1 cellular context compared by ENCODE assay signal in genomic region chr19:58499021-58499927, GRCh38.
TF ChIP-seq lines count a peak whose summit lies in the region.

No MANE protein-coding gene starts in this region.

TF ChIP-seq in HepG2, 621 proteins besides CTCF, POLR2A, EP300 and RAD21 (continued from another document and continues in another):
- TF ChIP-seq ZNF709 (CRISPR knock-in tag; IDR thresholded peaks at IDR 0.05) (peak; percentile 61; the same call in 1 of the 2 replicates), CENPBD1 (CRISPR knock-in tag; IDR thresholded peaks at IDR 0.05; ENCODE audit: borderline replicate concordance, low read depth) (no peak), ZNF670 (CRISPR knock-in tag; IDR thresholded peaks at IDR 0.05; ENCODE audit: borderline replicate concordance) (peak; percentile 39; the same call in 1 of the 2 replicates), HMGA1 (CRISPR knock-in tag; conservative IDR thresholded peaks at IDR 0.05) (no peak), ZMYM3 (CRISPR knock-in tag; IDR thresholded peaks at IDR 0.05) (peak; percentile 74; the same call in 1 of the 2 replicates), PRPF4 (IDR thresholded peaks at IDR 0.05; ENCODE audit: low read depth, low read length, poor library complexity, severe bottlenecking) (no peak), ZBTB46 (CRISPR knock-in tag; IDR thresholded peaks at IDR 0.05; ENCODE audit: borderline replicate concordance) (no peak), HOXA7 (CRISPR knock-in tag; IDR thresholded peaks at IDR 0.05) (no peak), ZNF572 (CRISPR knock-in tag; IDR thresholded peaks at IDR 0.05) (peak; percentile 84; the same call in 1 of the 2 replicates), ZNF879 (CRISPR knock-in tag; IDR thresholded peaks at IDR 0.05) (no peak), FOSL1 (CRISPR knock-in tag; IDR thresholded peaks at IDR 0.05; ENCODE audit: borderline replicate concordance) (no peak), ZNF263 (CRISPR knock-in tag; IDR thresholded peaks at IDR 0.05) (no peak; the same call in 1 of the 2 replicates), NFIC (IDR thresholded peaks at IDR 0.05; ENCODE audit: low read length) (no peak), ELF3 (CRISPR knock-in tag; IDR thresholded peaks at IDR 0.05) (peak; percentile 88), BCL6 (CRISPR knock-in tag; IDR thresholded peaks at IDR 0.05) (peak; percentile 68), ZFP36 (IDR thresholded peaks at IDR 0.05; ENCODE audit: borderline replicate concordance, low read depth, low read length, partially characterized antibody) (no peak), PHF20 (CRISPR knock-in tag; IDR thresholded peaks at IDR 0.05) (peak; percentile 98), TGIF2 (CRISPR knock-in tag; IDR thresholded peaks at IDR 0.05) (peak; percentile 58; the same call in 1 of the 2 replicates), MLX (CRISPR knock-in tag; IDR thresholded peaks at IDR 0.05) (peak; percentile 66; the same call in 1 of the 2 replicates), ZFP82 (CRISPR knock-in tag; IDR thresholded peaks at IDR 0.05; ENCODE audit: borderline replicate concordance) (peak; percentile 89; the same call in 1 of the 2 replicates), CREB3 (CRISPR knock-in tag; IDR thresholded peaks at IDR 0.05) (0 out of 2 replicates have a peak, but pooled peaks have one; percentile 33), ZNF883 (CRISPR knock-in tag; IDR thresholded peaks at IDR 0.05; ENCODE audit: not compliant biosample characterization) (no peak), ATF1 (CRISPR knock-in tag; IDR thresholded peaks at IDR 0.05) (peak; percentile 64; the same call in 1 of the 2 replicates), MAZ (IDR thresholded peaks at IDR 0.05; ENCODE audit: borderline replicate concordance, low read depth, low read length) (0 out of 2 replicates have a peak, but pooled peaks have one; percentile 68), MAZ (CRISPR knock-in tag; IDR thresholded peaks at IDR 0.05; ENCODE audit: low read depth) (peak; percentile 89), MBD4 (IDR thresholded peaks at IDR 0.05; ENCODE audit: borderline replicate concordance, low read length) (no peak), ZFP36L2 (CRISPR knock-in tag; IDR thresholded peaks at IDR 0.05) (no peak), KAT8 (CRISPR knock-in tag; IDR thresholded peaks at IDR 0.05) (peak; percentile 98), FLYWCH1 (CRISPR knock-in tag; IDR thresholded peaks at IDR 0.05) (no peak), ELK4 (CRISPR knock-in tag; IDR thresholded peaks at IDR 0.05; ENCODE audit: borderline replicate concordance) (no peak), NR1H2 (CRISPR knock-in tag; IDR thresholded peaks at IDR 0.05; ENCODE audit: borderline replicate concordance, low read depth) (no peak), ZBTB1 (CRISPR knock-in tag; IDR thresholded peaks at IDR 0.05; ENCODE audit: borderline replicate concordance) (no peak), ZNF253 (CRISPR knock-in tag; IDR thresholded peaks at IDR 0.05; ENCODE audit: borderline replicate concordance) (0 out of 2 replicates have a peak, but pooled peaks have one; percentile 36), GABPB1 (CRISPR knock-in tag; IDR thresholded peaks at IDR 0.05) (peak; percentile 98), ZNF749 (CRISPR knock-in tag; IDR thresholded peaks at IDR 0.05; ENCODE audit: borderline replicate concordance) (peak; percentile 83; the same call in 1 of the 2 replicates), ZSCAN22 (CRISPR knock-in tag; IDR thresholded peaks at IDR 0.05) (no peak), FUBP1 (CRISPR knock-in tag; IDR thresholded peaks at IDR 0.05; ENCODE audit: borderline replicate concordance) (no peak), ZSCAN20 (CRISPR knock-in tag; IDR thresholded peaks at IDR 0.05; ENCODE audit: borderline replicate concordance) (no peak), RBAK (CRISPR knock-in tag; IDR thresholded peaks at IDR 0.05) (no peak), ZNF558 (CRISPR knock-in tag; IDR thresholded peaks at IDR 0.05; ENCODE audit: borderline replicate concordance) (no peak), ZNF234 (CRISPR knock-in tag; conservative IDR thresholded peaks at IDR 0.05) (no peak), MEIS2 (CRISPR knock-in tag; IDR thresholded peaks at IDR 0.05) (peak; percentile 67; the same call in 1 of the 2 replicates), ZNF737 (CRISPR knock-in tag; IDR thresholded peaks at IDR 0.05; ENCODE audit: borderline replicate concordance) (no peak), POLR2AphosphoS5 (IDR thresholded peaks at IDR 0.05; ENCODE audit: low read depth, low read length) (peak; percentile 56), CREBL2 (CRISPR knock-in tag; IDR thresholded peaks at IDR 0.05; ENCODE audit: borderline replicate concordance) (no peak), ZNF607 (CRISPR knock-in tag; IDR thresholded peaks at IDR 0.05; ENCODE audit: borderline replicate concordance) (peak; percentile 39; the same call in 1 of the 2 replicates), ZNF567 (CRISPR knock-in tag; IDR thresholded peaks at IDR 0.05; ENCODE audit: borderline replicate concordance) (peak; percentile 25; the same call in 1 of the 2 replicates), ERF (CRISPR knock-in tag; IDR thresholded peaks at IDR 0.05) (peak; percentile 65; the same call in 1 of the 2 replicates), JUNB (CRISPR knock-in tag; IDR thresholded peaks at IDR 0.05; ENCODE audit: borderline replicate concordance) (no peak), ZNF891 (CRISPR knock-in tag; IDR thresholded peaks at IDR 0.05) (peak; percentile 56; the same call in 1 of the 2 replicates), HNF4A (CRISPR knock-in tag; IDR thresholded peaks at IDR 0.05) (no peak), TAF1 (CRISPR knock-in tag; IDR thresholded peaks at IDR 0.05) (peak; percentile 78), PHB2 (IDR thresholded peaks at IDR 0.05; ENCODE audit: partially characterized antibody) (no peak)
- TF ChIP-seq, protein P1, sequence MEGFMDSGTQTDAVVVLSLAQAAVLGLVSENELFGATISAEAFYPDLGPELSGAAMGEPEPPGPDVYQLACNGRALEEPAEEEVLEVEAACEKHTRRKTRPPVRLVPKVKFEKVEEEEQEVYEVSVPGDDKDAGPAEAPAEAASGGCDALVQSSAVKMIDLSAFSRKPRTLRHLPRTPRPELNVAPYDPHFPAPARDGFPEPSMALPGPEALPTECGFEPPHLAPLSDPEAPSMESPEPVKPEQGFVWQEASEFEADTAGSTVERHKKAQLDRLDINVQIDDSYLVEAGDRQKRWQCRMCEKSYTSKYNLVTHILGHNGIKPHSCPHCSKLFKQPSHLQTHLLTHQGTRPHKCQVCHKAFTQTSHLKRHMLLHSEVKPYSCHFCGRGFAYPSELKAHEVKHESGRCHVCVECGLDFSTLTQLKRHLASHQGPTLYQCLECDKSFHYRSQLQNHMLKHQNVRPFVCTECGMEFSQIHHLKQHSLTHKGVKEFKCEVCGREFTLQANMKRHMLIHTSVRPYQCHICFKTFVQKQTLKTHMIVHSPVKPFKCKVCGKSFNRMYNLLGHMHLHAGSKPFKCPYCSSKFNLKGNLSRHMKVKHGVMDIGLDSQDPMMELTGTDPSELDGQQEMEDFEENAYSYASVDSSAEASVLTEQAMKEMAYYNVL (CRISPR knock-in tag; IDR thresholded peaks at IDR 0.05; ENCODE audit: borderline replicate concordance): peak; percentile 56; the same call in 1 of the 2 replicates
- TF ChIP-seq, protein P2, sequence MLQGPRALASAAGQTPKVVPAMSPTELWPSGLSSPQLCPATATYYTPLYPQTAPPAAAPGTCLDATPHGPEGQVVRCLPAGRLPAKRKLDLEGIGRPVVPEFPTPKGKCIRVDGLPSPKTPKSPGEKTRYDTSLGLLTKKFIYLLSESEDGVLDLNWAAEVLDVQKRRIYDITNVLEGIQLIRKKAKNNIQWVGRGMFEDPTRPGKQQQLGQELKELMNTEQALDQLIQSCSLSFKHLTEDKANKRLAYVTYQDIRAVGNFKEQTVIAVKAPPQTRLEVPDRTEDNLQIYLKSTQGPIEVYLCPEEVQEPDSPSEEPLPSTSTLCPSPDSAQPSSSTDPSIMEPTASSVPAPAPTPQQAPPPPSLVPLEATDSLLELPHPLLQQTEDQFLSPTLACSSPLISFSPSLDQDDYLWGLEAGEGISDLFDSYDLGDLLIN (CRISPR knock-in tag; IDR thresholded peaks at IDR 0.05; ENCODE audit: borderline replicate concordance): no peak
- TF ChIP-seq, protein P3, sequence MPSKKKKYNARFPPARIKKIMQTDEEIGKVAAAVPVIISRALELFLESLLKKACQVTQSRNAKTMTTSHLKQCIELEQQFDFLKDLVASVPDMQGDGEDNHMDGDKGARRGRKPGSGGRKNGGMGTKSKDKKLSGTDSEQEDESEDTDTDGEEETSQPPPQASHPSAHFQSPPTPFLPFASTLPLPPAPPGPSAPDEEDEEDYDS (CRISPR knock-in tag; IDR thresholded peaks at IDR 0.05): peak; percentile 68
- TF ChIP-seq, protein P4, sequence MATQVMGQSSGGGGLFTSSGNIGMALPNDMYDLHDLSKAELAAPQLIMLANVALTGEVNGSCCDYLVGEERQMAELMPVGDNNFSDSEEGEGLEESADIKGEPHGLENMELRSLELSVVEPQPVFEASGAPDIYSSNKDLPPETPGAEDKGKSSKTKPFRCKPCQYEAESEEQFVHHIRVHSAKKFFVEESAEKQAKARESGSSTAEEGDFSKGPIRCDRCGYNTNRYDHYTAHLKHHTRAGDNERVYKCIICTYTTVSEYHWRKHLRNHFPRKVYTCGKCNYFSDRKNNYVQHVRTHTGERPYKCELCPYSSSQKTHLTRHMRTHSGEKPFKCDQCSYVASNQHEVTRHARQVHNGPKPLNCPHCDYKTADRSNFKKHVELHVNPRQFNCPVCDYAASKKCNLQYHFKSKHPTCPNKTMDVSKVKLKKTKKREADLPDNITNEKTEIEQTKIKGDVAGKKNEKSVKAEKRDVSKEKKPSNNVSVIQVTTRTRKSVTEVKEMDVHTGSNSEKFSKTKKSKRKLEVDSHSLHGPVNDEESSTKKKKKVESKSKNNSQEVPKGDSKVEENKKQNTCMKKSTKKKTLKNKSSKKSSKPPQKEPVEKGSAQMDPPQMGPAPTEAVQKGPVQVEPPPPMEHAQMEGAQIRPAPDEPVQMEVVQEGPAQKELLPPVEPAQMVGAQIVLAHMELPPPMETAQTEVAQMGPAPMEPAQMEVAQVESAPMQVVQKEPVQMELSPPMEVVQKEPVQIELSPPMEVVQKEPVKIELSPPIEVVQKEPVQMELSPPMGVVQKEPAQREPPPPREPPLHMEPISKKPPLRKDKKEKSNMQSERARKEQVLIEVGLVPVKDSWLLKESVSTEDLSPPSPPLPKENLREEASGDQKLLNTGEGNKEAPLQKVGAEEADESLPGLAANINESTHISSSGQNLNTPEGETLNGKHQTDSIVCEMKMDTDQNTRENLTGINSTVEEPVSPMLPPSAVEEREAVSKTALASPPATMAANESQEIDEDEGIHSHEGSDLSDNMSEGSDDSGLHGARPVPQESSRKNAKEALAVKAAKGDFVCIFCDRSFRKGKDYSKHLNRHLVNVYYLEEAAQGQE (IDR thresholded peaks at IDR 0.05; ENCODE audit: borderline replicate concordance in 1 of 2, low read depth in 1 of 2, low read length in 2 of 2): peak in 1 of 2 experiments; percentile 67; a peak in 1 of 4 replicates
